ENCODE assay signal across 7 cellular contexts in genomic region chr6:31958412-31958740, GRCh38. TPM values are rescaled to one million over a fixed set of nuclear protein-coding genes. Genes with fewer than 3 reads are reported as not detected.
DNase-seq lines count a peak whose midpoint lies in the region; ATAC-seq and TF ChIP-seq lines count a peak whose summit lies in the region.
"Had no signal": no experiment of that assay in that cellular context is flagged by ENCODE, and none has a peak within 500 bp of the region (broad histone marks: within the 10 kb centered on the region; RNA-seq: fewer than 3 reads in every experiment).

No MANE protein-coding gene starts in this region.

- no peaks in the 10 kb centered on the region for H3K9me3 ChIP-seq in DND-41 (ENCODE audit: insufficient read depth, low read length, severe bottlenecking)
- no peaks in the 10 kb centered on the region for H3K9me3 ChIP-seq in NT2/D1 (ENCODE audit: insufficient read depth, low read length)
- H3K9me3 ChIP-seq in left ventricle myocardium inferior (replicated peaks): no peaks in the 10 kb centered on the region
- no peaks in the 10 kb centered on the region for H3K9me3 ChIP-seq in upper lobe of right lung

- H3K36me3 ChIP-seq in DND-41 (ENCODE audit: insufficient read depth, low read length) (peaks cover 67% of the 10 kb centered on the region), NT2/D1 (ENCODE audit: insufficient read depth, insufficient read length, low read length) (peaks cover 79% of the 10 kb centered on the region), left ventricle myocardium inferior (peaks cover 67% of the 10 kb centered on the region), upper lobe of right lung (peaks cover 70% of the 10 kb centered on the region)

- TF ChIP-seq CTCF in DND-41 (IDR thresholded peaks at IDR 0.05; ENCODE audit: borderline replicate concordance, extremely low read depth, low read length, poor library complexity, severe bottlenecking): no peak
- no peak for TF ChIP-seq CTCF in left ventricle myocardium inferior (IDR thresholded peaks at IDR 0.05; ENCODE audit: borderline replicate concordance)
- TF ChIP-seq CTCF in upper lobe of right lung (IDR thresholded peaks at IDR 0.05): no peak

- DNase-seq in DND-41 (no peak), NT2/D1 (ENCODE audit: low read depth, low spot score) (no peak), left ventricle myocardium inferior (no peak), upper lobe of right lung (no peak), islet precursor cell (no peak), NCI-H1436 (lab: John Stamatoyannopoulos, UW) (no peak)

- H2AFZ ChIP-seq in DND-41 (ENCODE audit: low read depth, low read length): peak overlapping the region; percentile 86

- peak overlapping the region; percentile 74 for H3K27ac ChIP-seq in DND-41 (ENCODE audit: low read length)
- peak overlapping the region; percentile 88 for H3K27ac ChIP-seq in left ventricle myocardium inferior (replicated peaks)
- H3K27ac ChIP-seq in upper lobe of right lung: peak overlapping the region; percentile 92

- intact Hi-C loops in left ventricle myocardium inferior (cut with micrococcal nuclease) (no loop called here), upper lobe of right lung (cut with DNase I) (no loop called here)

- H3K27me3 ChIP-seq in DND-41 (ENCODE audit: insufficient read depth, low read length, poor library complexity) (no peaks in the 10 kb centered on the region), NT2/D1 (ENCODE audit: insufficient read depth, insufficient read length) (no peaks in the 10 kb centered on the region), left ventricle myocardium inferior (ENCODE audit: low read depth) (no peaks in the 10 kb centered on the region), upper lobe of right lung (no peaks in the 10 kb centered on the region)

- peaks cover 37% of the 10 kb centered on the region for H3K79me2 ChIP-seq in DND-41 (ENCODE audit: insufficient read depth, low read length)

- peak overlapping the region; percentile 92 for H3K4me2 ChIP-seq in DND-41 (ENCODE audit: insufficient read depth, low read length)

- H3K4me3 ChIP-seq in DND-41 (ENCODE audit: low read depth in 1 of 2, low read length in 2 of 2) (peak overlapping the region; percentile 86), NT2/D1 (ENCODE audit: insufficient read length, low read depth) (peak overlapping the region; percentile 96), left ventricle myocardium inferior (peak overlapping the region; percentile 79), upper lobe of right lung (peak overlapping the region; percentile 98)

- no peak for ATAC-seq in DND-41 (ENCODE audit: insufficient read depth, low read depth)
- peak; percentile 1 for ATAC-seq in upper lobe of right lung

- peaks cover 35% of the 10 kb centered on the region for H3K4me1 ChIP-seq in DND-41 (ENCODE audit: insufficient read depth, low read length)
- no peaks in the 10 kb centered on the region for H3K4me1 ChIP-seq in NT2/D1 (ENCODE audit: insufficient read depth, insufficient read length)
- H3K4me1 ChIP-seq in left ventricle myocardium inferior: peaks cover 29% of the 10 kb centered on the region
- peaks cover 21% of the 10 kb centered on the region for H3K4me1 ChIP-seq in upper lobe of right lung

- no peaks in the 10 kb centered on the region for H4K20me1 ChIP-seq in DND-41 (ENCODE audit: insufficient read depth, low read length)

- peak overlapping the region; percentile 70 for H3K9ac ChIP-seq in DND-41 (ENCODE audit: low read depth, low read length)
- peak overlapping the region; percentile 96 for H3K9ac ChIP-seq in NT2/D1 (ENCODE audit: insufficient read length, low read depth)

RNA-seq across cellular contexts. Expression of gene NELFE, which starts 0.4 kb away (rescaled TPM):
- total RNA-seq in left ventricle myocardium inferior: 39.3 TPM
- total RNA-seq in upper lobe of right lung: 43.9 TPM

RNA-seq across cellular contexts. Expression of gene SKIC2, which starts 0.6 kb away (rescaled TPM):
- 32.9 TPM for total RNA-seq in left ventricle myocardium inferior
- total RNA-seq in upper lobe of right lung: 58.8 TPM

RNA-seq across cellular contexts. Expression of gene CFB, which starts 12.5 kb away (rescaled TPM):
- total RNA-seq in left ventricle myocardium inferior (3.7 TPM), upper lobe of right lung (74.9 TPM)
- total RNA-seq: HT1080 had no signal

RNA-seq across cellular contexts. Expression of gene DXO, which starts 13.6 kb away (rescaled TPM):
- total RNA-seq in left ventricle myocardium inferior (11.2 TPM), upper lobe of right lung (20.5 TPM)

RNA-seq across cellular contexts. Expression of gene C4A, which starts 23.5 kb away (rescaled TPM):
- total RNA-seq in left ventricle myocardium inferior (76.2 TPM), upper lobe of right lung (200 TPM)
- total RNA-seq: HT1080 had no signal

Comparison
In these comparisons a context has a peak if more than half of its experiments do, and no peak if none do; other contexts are left out.
1. RNA of gene CFB, which starts 12.5 kb away (total RNA-seq): 74.9 TPM in upper lobe of right lung (single experiment); 3.7 TPM in left ventricle myocardium inferior (single experiment); every median in the first group is over 10 times any median in the second.
2. Peak in every context shown above with its lines, with median percentiles within 50 percentile points of each other: H3K27ac ChIP-seq and H3K4me3 ChIP-seq.